In the genomic region with DNA sequence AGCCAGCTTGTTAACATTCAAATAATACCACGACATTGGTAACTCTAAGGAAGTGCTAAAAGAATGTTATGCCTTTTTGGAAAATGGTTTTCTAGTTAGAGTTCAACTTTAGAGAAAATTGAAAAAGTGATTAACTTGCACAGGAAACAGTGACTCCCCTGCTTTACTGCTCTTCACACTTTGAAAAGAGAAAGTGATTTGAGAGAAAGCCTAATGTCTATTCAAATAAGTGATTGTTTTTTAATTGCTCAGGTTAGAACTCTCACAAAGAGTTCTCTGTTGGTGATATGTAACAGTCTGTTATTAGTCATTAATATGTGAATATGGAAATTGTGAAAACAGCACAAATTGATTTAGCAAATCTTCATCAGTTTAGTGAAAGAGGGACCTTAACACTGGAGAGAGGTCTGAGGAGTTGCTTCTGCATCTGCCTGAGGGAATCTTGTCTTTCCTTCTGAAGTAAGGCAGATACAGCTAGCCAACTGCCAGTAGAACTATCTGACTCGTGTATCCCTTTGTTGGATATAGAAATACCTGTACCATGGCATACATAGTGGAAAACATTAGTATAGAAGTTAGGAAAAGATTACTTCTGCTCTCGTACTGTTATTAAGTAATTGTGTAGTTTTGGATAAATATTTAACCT, we compare ENCODE assay signal across 10 cellular contexts. TPM values are rescaled to one million over a fixed set of nuclear protein-coding genes. Genes with fewer than 3 reads are reported as not detected.
A peak's percentile ranks its signal among the peaks of the same experiment; 100 is the strongest.
DNase-seq lines count a peak whose midpoint lies in the region; ATAC-seq, FAIRE-seq and TF ChIP-seq lines count a peak whose summit lies in the region.
"Had no signal": no experiment of that assay in that cellular context is flagged by ENCODE, and none has a peak within 500 bp of the region (broad histone marks: within the 10 kb centered on the region; RNA-seq: fewer than 3 reads in every experiment).

No MANE protein-coding gene starts in this region.

- no peaks in the 10 kb centered on the region for H3K27me3 Mint-ChIP-seq in effector memory CD8-positive, alpha-beta T cell

- in situ Hi-C loops in gastrocnemius medialis (cut with MboI; ENCODE audit: low sequenced_read_pairs in 4 of 4): loop anchor here in 1 of 4 donors (25.0 kb wide), 1 partner anchor 1396 kb away; the partner anchor contains the start of gene EPS8

- H3K4me1 Mint-ChIP-seq in effector memory CD8-positive, alpha-beta T cell (ENCODE audit: low read depth in 2 of 2): peaks cover 31 to 64% of the 10 kb centered on the region in 2 donors

- ATAC-seq in effector memory CD8-positive, alpha-beta T cell (replicated peaks): peak; percentile 40
- ATAC-seq in gastrocnemius medialis (no peak), GM21381 (IDR thresholded peaks at IDR 0.05; ENCODE audit: unreplicated experiment) (no peak)

- no peak for TF ChIP-seq POLR2A in gastrocnemius medialis (IDR thresholded peaks at IDR 0.05)

- no peaks in the 10 kb centered on the region for H3K9me3 Mint-ChIP-seq in effector memory CD8-positive, alpha-beta T cell

- H3K79me2 ChIP-seq in OCI-LY3 (ENCODE audit: low read length): peaks cover 82% of the 10 kb centered on the region

- DNase-seq in GM18507 (ENCODE audit: extremely low spot score, insufficient read length, low read depth): no peak
- no peak for DNase-seq in effector memory CD8-positive, alpha-beta T cell
- DNase-seq in gastrocnemius medialis: no peak
- DNase-seq in Ammon's horn (ENCODE audit: low spot score): no peak
- no peak for DNase-seq in activated gamma-delta T cell treated with Interleukin-2 at 50 U/mL for 16 hours
- no peak for DNase-seq in HK-2 (ENCODE audit: unreplicated experiment)
- DNase-seq: DMS79 treated with DMSO at 0.1 percent for 48 hours; stimulated activated CD4-positive, alpha-beta T cell treated with anti-CD3 and anti-CD28 coated beads, Interleukin-4, amount 100 ng/mL, for 4 hours had no signal

- H3K36me3 Mint-ChIP-seq in effector memory CD8-positive, alpha-beta T cell (ENCODE audit: insufficient read depth): peaks cover 37% of the 10 kb centered on the region

- peak overlapping the region; percentile 68 to 87 for H3K4me3 Mint-ChIP-seq in effector memory CD8-positive, alpha-beta T cell

- H4K20me1 ChIP-seq in OCI-LY3 (ENCODE audit: insufficient read depth, low read length): no peaks in the 10 kb centered on the region

- no peak overlapping the region for H2AFZ ChIP-seq in OCI-LY3 (ENCODE audit: low read depth, low read length)

- intact Hi-C loops in gastrocnemius medialis (cut with DNase I; ENCODE audit: low total_unique reads): no loop called here

- H3K27me3 ChIP-seq in OCI-LY3 (ENCODE audit: low read depth, low read length) (no peaks in the 10 kb centered on the region), gastrocnemius medialis (no peaks in the 10 kb centered on the region)

- H3K9me3 ChIP-seq in OCI-LY3 (ENCODE audit: insufficient read depth, low read length): peaks cover 4% of the 10 kb centered on the region; the same call in 1 of the 2 replicates
- H3K9me3 ChIP-seq in gastrocnemius medialis: no peaks in the 10 kb centered on the region

- H3K36me3 ChIP-seq in OCI-LY3 (replicated peaks; ENCODE audit: low read depth, low read length): peaks cover 41% of the 10 kb centered on the region
- H3K36me3 ChIP-seq in gastrocnemius medialis: no peaks in the 10 kb centered on the region

- H3K9ac ChIP-seq in OCI-LY3 (ENCODE audit: low read length): no peak overlapping the region

- H3K4me1 ChIP-seq in OCI-LY3 (ENCODE audit: low read length) (peaks cover 43% of the 10 kb centered on the region), gastrocnemius medialis (peaks cover 21 to 46% of the 10 kb centered on the region in 2 donors)

- H3K27ac Mint-ChIP-seq in effector memory CD8-positive, alpha-beta T cell: peak overlapping the region; percentile 88 to 98

- TF ChIP-seq CTCF in OCI-LY3 (IDR thresholded peaks at IDR 0.05; ENCODE audit: low read depth, low read length) (no peak), gastrocnemius medialis (IDR thresholded peaks at IDR 0.05 in 4 of 5, conservative IDR thresholded peaks at IDR 0.05 in 1 of 5) (no peak)

- H3K27ac ChIP-seq in OCI-LY3 (ENCODE audit: low read length): 0 out of 2 replicates have a peak overlapping the region, but pooled peaks have one; percentile 14
- H3K27ac ChIP-seq in gastrocnemius medialis: peak overlapping the region in 3 of 4 donors; percentile 17 to 50 (median 22)

- FAIRE-seq in GM18507 (lab: Jason Lieb, UNC): peak; percentile 71

- no peak overlapping the region for H3K4me3 ChIP-seq in OCI-LY3 (ENCODE audit: low read length)
- no peak overlapping the region for H3K4me3 ChIP-seq in gastrocnemius medialis

- peak overlapping the region; percentile 11; the same call in 1 of the 2 replicates for H3K4me2 ChIP-seq in OCI-LY3 (ENCODE audit: low read length)

RNA-seq across cellular contexts. Expression of gene ATF7IP, which starts 25.5 kb away (rescaled TPM):
- total RNA-seq in gastrocnemius medialis: 10 to 100 TPM; 15.9 to 42.2 (median 30.7) TPM
